ENCODE assay signal across 8 cellular contexts in the genomic region with DNA sequence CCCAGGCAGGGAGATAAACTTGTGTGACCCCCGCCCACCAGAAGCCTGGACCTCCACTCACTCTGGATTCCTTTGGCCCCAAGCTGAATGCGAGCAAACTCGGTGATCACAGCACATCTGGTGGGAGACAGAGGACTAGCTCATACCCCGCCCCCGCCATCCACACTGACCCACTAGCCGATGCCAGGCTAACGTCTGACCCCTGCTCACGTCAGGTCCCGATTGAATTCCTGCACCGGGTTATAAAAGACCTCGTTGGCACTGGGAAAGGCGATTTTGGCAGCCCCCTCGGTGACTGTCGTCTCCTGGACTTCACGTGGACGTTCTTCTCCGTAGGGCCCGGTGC. TPM values are rescaled to one million over a fixed set of nuclear protein-coding genes. Genes with fewer than 3 reads are reported as not detected.
DNase-seq lines count a peak whose midpoint lies in the region; ATAC-seq and TF ChIP-seq lines count a peak whose summit lies in the region.

No MANE protein-coding gene starts in this region.

- H4K8ac ChIP-seq in trophoblast cell (ENCODE audit: low read depth, low read length), result peak overlapping the region; percentile 80

- 1 to 2% methylated on average over 18 of the region's 18 CpGs for WGBS in esophagus, 2 donors
- WGBS in trophoblast cell (ENCODE audit: extremely low coverage, insufficient coverage, insufficient read length), result no CpG with 5 or more reads among the region's 18 CpGs

- H3K4me1 Mint-ChIP-seq in Caco-2 (ENCODE audit: low read depth, unreplicated experiment), result peaks cover 6% of the 10 kb centered on the region

- H3K79me2 ChIP-seq in trophoblast cell (ENCODE audit: control insufficient read depth, insufficient read depth, low read length, poor library complexity), result peaks cover 25% of the 10 kb centered on the region

- H3K27ac ChIP-seq in Peyer's patch (peak overlapping the region in 3 of 4 donors; percentile 59 to 80 (median 66)), esophagus (ENCODE audit: low read depth in 2 of 2, low read length in 1 of 2) (peak overlapping the region; percentile 83 to 91), trophoblast cell (ENCODE audit: low read depth, low read length) (no peak overlapping the region)

- H3K36me3 Mint-ChIP-seq in Caco-2 (ENCODE audit: insufficient read depth, unreplicated experiment), result peaks cover 16% of the 10 kb centered on the region

- no peaks in the 10 kb centered on the region for H3K9me3 Mint-ChIP-seq in Caco-2 (ENCODE audit: unreplicated experiment)

- H3K4me2 ChIP-seq in trophoblast cell (ENCODE audit: low read length), result peak overlapping the region; percentile 92

- H3K4ac ChIP-seq in trophoblast cell (ENCODE audit: low read depth, low read length), result peak overlapping the region; percentile 7

- H3K9me3 ChIP-seq in Caco-2 (no peaks in the 10 kb centered on the region), Peyer's patch (no peaks in the 10 kb centered on the region), esophagus (ENCODE audit: control insufficient read depth in 2 of 2, insufficient read depth in 1 of 2, low read depth in 1 of 2, low read length in 1 of 2) (no peaks in the 10 kb centered on the region), trophoblast cell (ENCODE audit: insufficient read depth, low read depth, low read length) (no peaks in the 10 kb centered on the region)

- peak overlapping the region; percentile 61 for H2AFZ ChIP-seq in trophoblast cell (ENCODE audit: insufficient read depth, low read length, poor library complexity)

- DNase-seq in Caco-2 (no peak), Peyer's patch (no peak), trophoblast cell (no peak), NCI-H187 treated with DMSO at 0.1 percent for 48 hours (lab: John Stamatoyannopoulos, UW) (no peak), DMS 273 (lab: John Stamatoyannopoulos, UW; ENCODE audit: unreplicated experiment) (no peak), NCI-H2196 (lab: John Stamatoyannopoulos, UW; ENCODE audit: unreplicated experiment) (no peak)

- H3K27ac Mint-ChIP-seq in Caco-2 (ENCODE audit: unreplicated experiment), result peak overlapping the region; percentile 96

- H3K4me1 ChIP-seq in Caco-2, result no peaks in the 10 kb centered on the region
- peaks cover 0 to 28% (median 18%) of the 10 kb centered on the region in 4 donors for H3K4me1 ChIP-seq in Peyer's patch
- H3K4me1 ChIP-seq in esophagus (ENCODE audit: control insufficient read depth in 2 of 2, insufficient read depth in 2 of 2, low read length in 1 of 2), result peaks cover 11 to 13% of the 10 kb centered on the region in 2 donors
- H3K4me1 ChIP-seq in trophoblast cell (ENCODE audit: control insufficient read depth in 1 of 2, insufficient read depth in 2 of 2, low read length in 2 of 2), result peaks cover 18 to 26% of the 10 kb centered on the region in 2 experiments

- TF ChIP-seq POLR2A in Peyer's patch (IDR thresholded peaks at IDR 0.05), result no peak

- peak overlapping the region; percentile 57 for H4K12ac ChIP-seq in trophoblast cell (ENCODE audit: low read depth, low read length)

- no peak overlapping the region for H2BK120ac ChIP-seq in trophoblast cell (ENCODE audit: insufficient read depth, low read length, poor library complexity)

- H3K79me1 ChIP-seq in trophoblast cell (ENCODE audit: low read length), result peaks cover 11% of the 10 kb centered on the region

- peak overlapping the region; percentile 100 for H3K4me3 Mint-ChIP-seq in Caco-2 (ENCODE audit: unreplicated experiment)

- no peak overlapping the region for H2AK5ac ChIP-seq in trophoblast cell (ENCODE audit: low read length)

- H3K36me3 ChIP-seq in Caco-2 (ENCODE audit: control insufficient read depth, insufficient read depth, low read length) (peaks cover 1% of the 10 kb centered on the region), Peyer's patch (peaks cover 0 to 19% (median 0%) of the 10 kb centered on the region in 3 donors), esophagus (ENCODE audit: control insufficient read depth in 2 of 2, insufficient read depth in 2 of 2, low read length in 1 of 2) (peaks cover 4 to 5% of the 10 kb centered on the region in 2 donors), trophoblast cell (ENCODE audit: control insufficient read depth in 1 of 2, insufficient read depth in 2 of 2, low read length in 2 of 2) (peaks cover 14 to 16% of the 10 kb centered on the region in 2 experiments)

- no peak overlapping the region for H2BK5ac ChIP-seq in trophoblast cell (ENCODE audit: low read depth, low read length, poor library complexity)

- H3K23ac ChIP-seq in trophoblast cell (ENCODE audit: low read length), result no peak overlapping the region

- H4K91ac ChIP-seq in trophoblast cell (ENCODE audit: low read depth, low read length), result peak overlapping the region; percentile 62

- BruUV-seq in Caco-2 (replicated peaks; lab: Mats Ljungman, UMichigan), result no TSS peak

- no peak for TF ChIP-seq CTCF in Caco-2 (IDR thresholded peaks at IDR 0.05; ENCODE audit: insufficient read depth in 1 of 2, low read depth in 1 of 2, low read length in 1 of 2, severe bottlenecking in 1 of 2, unreplicated experiment in 1 of 2)
- no peak for TF ChIP-seq CTCF in Peyer's patch (IDR thresholded peaks at IDR 0.05)

- CTCF ChIA-PET in Caco-2 (lab: Charles Lee), result interaction anchor here (0.6 kb wide), 1 partner anchor 44 kb away, joined by 3 read pairs; no protein-coding TSS in a partner anchor

- H3K27me3 Mint-ChIP-seq in Caco-2 (ENCODE audit: insufficient read depth, unreplicated experiment), result no peaks in the 10 kb centered on the region

- H3K4me3 ChIP-seq in Caco-2 (ENCODE audit: low read depth, low read length) (peak overlapping the region; percentile 93), Peyer's patch (peak overlapping the region; percentile 67 to 93 (median 87)), esophagus (ENCODE audit: low read depth in 1 of 2, low read length in 2 of 2) (peak overlapping the region; percentile 80 to 89), trophoblast cell (ENCODE audit: low read depth, low read length) (peak overlapping the region; percentile 97)

- H3K27me3 ChIP-seq in Caco-2 (replicated peaks; ENCODE audit: control insufficient read depth, insufficient read depth, low read length) (no peaks in the 10 kb centered on the region), Peyer's patch (no peaks in the 10 kb centered on the region), esophagus (ENCODE audit: control insufficient read depth in 1 of 2, insufficient read depth in 2 of 2, low read length in 2 of 2) (no peaks in the 10 kb centered on the region), trophoblast cell (ENCODE audit: insufficient read depth, low read length) (no peaks in the 10 kb centered on the region)

- H3K14ac ChIP-seq in trophoblast cell (ENCODE audit: low read length), result peak overlapping the region; percentile 23

- intact Hi-C loops in Caco-2 (cut with micrococcal nuclease; ENCODE audit: unreplicated experiment), result loop anchor here (2.0 kb wide), 1 partner anchor 35 kb away; the partner anchor contains the start of genes IER2 and STX10

- H3K9ac ChIP-seq in trophoblast cell (ENCODE audit: low read length), result peak overlapping the region; percentile 85

- H3K18ac ChIP-seq in trophoblast cell (ENCODE audit: low read length), result peak overlapping the region; percentile 41

- POLR2A ChIA-PET in Caco-2 (lab: Charles Lee), result no interaction called here

- no peak overlapping the region for H2BK12ac ChIP-seq in trophoblast cell (ENCODE audit: low read length)

- no peak for ATAC-seq in GM18868 (IDR thresholded peaks at IDR 0.05; ENCODE audit: unreplicated experiment)

RNA-seq across cellular contexts. Expression of gene TRMT1, which starts 0.6 kb away (rescaled TPM):
- 42.6 and 46.4 TPM in 2 replicates for total RNA-seq in Caco-2 (2022)
- 10 to 100 TPM; 27.1 to 71.8 (median 28.3) TPM for total RNA-seq in Peyer's patch
- 10 to 100 TPM; 34.0 to 59.5 TPM for polyA plus RNA-seq in esophagus
- polyA plus RNA-seq in trophoblast cell (2013), result 26.6 and 28.8 TPM in 2 replicates

RNA-seq across cellular contexts. Expression of gene NACC1, which starts 2.2 kb away (rescaled TPM):
- 89.6 and 92.7 TPM in 2 replicates for total RNA-seq in Caco-2 (2022)
- 10 to 100 TPM; 21.5 to 48.0 (median 37.1) TPM for total RNA-seq in Peyer's patch
- 10 to 100 TPM; 19.5 to 39.4 TPM for polyA plus RNA-seq in esophagus
- 149 and 154 TPM in 2 replicates for polyA plus RNA-seq in trophoblast cell (2013)

RNA-seq across cellular contexts. Expression of gene LYL1, which starts 13.3 kb away (rescaled TPM):
- total RNA-seq in Caco-2 (2022) (0.35 and 0.59 TPM in 2 replicates), Peyer's patch (10 to 100 TPM in 1 of 4 donors, 1 to 10 TPM in 3; 1.2 to 21.5 (median 4.9) TPM)
- polyA plus RNA-seq in esophagus, result 1 to 10 TPM; 1.5 to 1.9 TPM
- 0.10 and 0.16 TPM in 2 replicates for polyA plus RNA-seq in trophoblast cell (2013)

RNA-seq across cellular contexts. Expression of gene STX10, which starts 34.3 kb away (rescaled TPM):
- total RNA-seq in Caco-2 (2022) (19.3 and 26.4 TPM in 2 replicates), Peyer's patch (100 to 1,000 TPM in 2 of 4 donors, 10 to 100 TPM in 2; 78.1 to 199 (median 107) TPM)
- 10 to 100 TPM; 75.1 to 76.0 TPM for polyA plus RNA-seq in esophagus
- 45.9 and 47.7 TPM in 2 replicates for polyA plus RNA-seq in trophoblast cell (2013)

RNA-seq across cellular contexts. Expression of gene IER2, which starts 34.3 kb away (rescaled TPM):
- 72.0 and 72.4 TPM in 2 replicates for total RNA-seq in Caco-2 (2022)
- total RNA-seq in Peyer's patch, result 100 to 1,000 TPM in 1 of 4 donors, 10 to 100 TPM in 3; 72.2 to 229 (median 85.6) TPM
- 100 to 1,000 TPM in 1 of 2 donors, 10 to 100 TPM in 1; 52.1 to 101 TPM for polyA plus RNA-seq in esophagus
- 139 and 150 TPM in 2 replicates for polyA plus RNA-seq in trophoblast cell (2013)
